ENCODE assay signal across 29 cellular contexts in the genomic region with DNA sequence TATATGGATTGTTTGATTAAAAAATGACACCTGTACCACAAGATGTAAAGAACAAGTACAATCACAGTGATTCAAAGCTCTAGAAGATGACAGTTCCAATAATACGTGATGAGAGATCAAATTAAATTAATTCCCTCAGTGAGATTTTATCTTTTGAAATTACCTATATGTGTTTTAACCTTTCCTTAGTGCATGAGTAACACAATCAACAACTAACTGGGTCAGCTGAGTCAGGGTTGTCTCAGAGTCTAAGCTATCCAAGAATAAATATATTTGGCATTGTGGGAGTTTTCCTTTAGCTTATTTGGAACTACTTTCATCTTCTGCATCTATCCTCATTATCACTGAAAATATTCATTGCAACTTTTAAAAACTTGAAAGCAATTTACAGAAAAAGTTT.
A peak's percentile ranks its signal among the peaks of the same experiment; 100 is the strongest.
DNase-seq lines count a peak whose midpoint lies in the region; ATAC-seq, FAIRE-seq and TF ChIP-seq lines count a peak whose summit lies in the region.
"Had no signal": no experiment of that assay in that cellular context is flagged by ENCODE, and none has a peak within 500 bp of the region (broad histone marks: within the 10 kb centered on the region; RNA-seq: fewer than 3 reads in every experiment).

No MANE protein-coding gene starts in this region.

- H3K9me3 ChIP-seq in PC-3 (ENCODE audit: low read length) (no peaks in the 10 kb centered on the region), endothelial cell of umbilical vein (replicated peaks; ENCODE audit: control insufficient read depth, insufficient read depth, low read length) (no peaks in the 10 kb centered on the region)
- H3K9me3 ChIP-seq: ascending aorta, right atrium auricular region had no signal

- CTCF ChIA-PET in PC-3 (lab: Charles Lee) = no interaction called here
- CTCF ChIA-PET in endothelial cell of umbilical vein (lab: Charles Lee) = interaction anchor here (0.7 to 2.6 kb wide), 4 partner anchors 64 to 163 kb away, joined by 3 to 8 read pairs (median 3); partner anchors contain the start of gene WDFY3

- peak overlapping the region; percentile 70 for H3K4me2 ChIP-seq in PC-3 (ENCODE audit: low read length)
- peak overlapping the region; percentile 59 for H3K4me2 ChIP-seq in endothelial cell of umbilical vein (ENCODE audit: insufficient read depth, low read length)

- ATAC-seq in PC-3 (peak; percentile 81), GM18519 (IDR thresholded peaks at IDR 0.05; ENCODE audit: low FRiP score, unreplicated experiment) (no peak)
- ATAC-seq: activated T-cell treated with anti-CD3 and anti-CD28 coated beads, Interleukin-2, amount 50 U/mL, for 4 hours had no signal

- H3K4me3 ChIP-seq in AG10803 (ENCODE audit: low read length) (no peak overlapping the region), PC-3 (ENCODE audit: low read length) (peak overlapping the region; percentile 33; the same call in 1 of the 2 replicates), endothelial cell of umbilical vein (replicated peaks in 1 of 3; ENCODE audit: insufficient read depth in 1 of 3, low read depth in 1 of 3, low read length in 3 of 3) (no peak overlapping the region)
- H3K4me3 ChIP-seq: ascending aorta, right atrium auricular region had no signal

- H3K4me1 ChIP-seq in PC-3 (ENCODE audit: insufficient read depth, low read length) = peaks cover 33% of the 10 kb centered on the region
- H3K4me1 ChIP-seq in endothelial cell of umbilical vein (ENCODE audit: control insufficient read depth, extremely low read depth, insufficient read depth, low read length) = peaks cover 47% of the 10 kb centered on the region
- H3K4me1 ChIP-seq: ascending aorta, right atrium auricular region had no signal

- no peaks in the 10 kb centered on the region for H3K9me1 ChIP-seq in endothelial cell of umbilical vein (replicated peaks; ENCODE audit: control insufficient read depth, extremely low read depth, insufficient read depth, low read length)

- DNase-seq in AG10803 (ENCODE audit: low read depth) (peak; percentile 2), PC-3 (peak; percentile 67), endothelial cell of umbilical vein (ENCODE audit: low read depth, low spot score) (peak; percentile 49), kidney tubule cell (ENCODE audit: low spot score) (peak; percentile 16), kidney glomerular epithelial cell (lab: John Stamatoyannopoulos, UW) (no peak), islet precursor cell (no peak), Kasumi-1 (lab: John Stamatoyannopoulos, UW) (no peak)
- DNase-seq: activated CD4-positive, alpha-beta T cell treated with anti-CD3 and anti-CD28 coated beads for 1 hour; activated CD8-positive, alpha-beta memory T cell treated with anti-CD3 and anti-CD28 coated beads for 24 hours; activated naive CD4-positive, alpha-beta T cell treated with Interleukin-2 at 50 U/mL for 16 hours; activated T-cell treated with anti-CD3 and anti-CD28 coated beads, Interleukin-2, amount 50 U/mL, for 4 hours; COR-L47; DMS79; endodermal cell; Karpas-422; NCI-H1092; NCI-H2029; NCI-H345; SIG-M5; stimulated activated CD4-positive, alpha-beta T cell treated with anti-CD3 and anti-CD28 coated beads, Interleukin-15, amount 100 ng/mL, for 24 hours; T-helper 1 cell had no signal

- dilution Hi-C loops in endothelial cell of umbilical vein (cut with MboI; ENCODE audit: extremely low pct_ligation_motif_present, low sequenced_read_pairs) = no loop called here

- BruUV-seq in PC-3 (replicated peaks; lab: Mats Ljungman, UMichigan) (no TSS peak), endothelial cell of umbilical vein (replicated peaks; lab: Mats Ljungman, UMichigan) (no TSS peak)

- H4K20me1 ChIP-seq in PC-3 (ENCODE audit: low read length) (0 out of 2 replicates have a peak, but pooled peaks cover 9% of the 10 kb centered on the region), endothelial cell of umbilical vein (replicated peaks; ENCODE audit: control insufficient read depth, extremely low read depth, insufficient read depth, low read length) (no peaks in the 10 kb centered on the region)

- no peaks in the 10 kb centered on the region for H3K27me3 ChIP-seq in PC-3 (ENCODE audit: low read length)
- no peaks in the 10 kb centered on the region for H3K27me3 ChIP-seq in endothelial cell of umbilical vein (ENCODE audit: control insufficient read depth in 2 of 2, insufficient read depth in 2 of 2, low read length in 2 of 2)
- H3K27me3 ChIP-seq: ascending aorta, right atrium auricular region had no signal

- POLR2A ChIA-PET in PC-3 (lab: Charles Lee; ENCODE audit: unreplicated experiment) (no interaction called here), endothelial cell of umbilical vein (lab: Charles Lee) (no interaction called here)

- no peak overlapping the region for H2AFZ ChIP-seq in PC-3 (ENCODE audit: low read length)
- H2AFZ ChIP-seq in endothelial cell of umbilical vein (ENCODE audit: low read depth, low read length) = no peak overlapping the region

- no peaks in the 10 kb centered on the region for H3F3A ChIP-seq in PC-3 (ENCODE audit: low read length, unreplicated experiment)

- H3K36me3 ChIP-seq in PC-3 (ENCODE audit: low read depth, low read length) (peaks cover 5% of the 10 kb centered on the region; the same call in 1 of the 2 replicates), endothelial cell of umbilical vein (ENCODE audit: control insufficient read depth in 2 of 2, extremely low read depth in 1 of 2, insufficient read depth in 2 of 2, low read length in 2 of 2) (peaks cover 0 to under 1% of the 10 kb centered on the region in 2 experiments)

- intact Hi-C loops in PC-3 (cut with micrococcal nuclease) = loop anchor here (5.0 kb wide), 1 partner anchor 164 kb away; the partner anchor contains the start of gene WDFY3
- intact Hi-C loops in endothelial cell of umbilical vein (cut with micrococcal nuclease) = loop anchor here (1.0 kb wide), 1 partner anchor 9 kb away; no protein-coding TSS in a partner anchor

- no peaks in the 10 kb centered on the region for H3K9me2 ChIP-seq in PC-3 (replicated peaks; ENCODE audit: low read length)

- TF ChIP-seq POLR2A in endothelial cell of umbilical vein (IDR thresholded peaks at IDR 0.05; ENCODE audit: low read depth, low read length) = no peak

- no peak for FAIRE-seq in endothelial cell of umbilical vein (lab: Jason Lieb, UNC)
- FAIRE-seq: A204.1, colon, frontal cortex, GM12892, TTC549 had no signal

- TF ChIP-seq CTCF in AG10803 (conservative IDR thresholded peaks at IDR 0.05; ENCODE audit: low read length) = no peak
- no peak for TF ChIP-seq CTCF in PC-3 (conservative IDR thresholded peaks at IDR 0.05; ENCODE audit: low read depth, low read length)
- no peak for TF ChIP-seq CTCF in endothelial cell of umbilical vein (IDR thresholded peaks at IDR 0.05; ENCODE audit: extremely low read depth in 1 of 2, insufficient read depth in 1 of 2, low read depth in 1 of 2, low read length in 2 of 2)

- H3K27ac ChIP-seq in PC-3 (ENCODE audit: low read length) (peak overlapping the region; percentile 72), endothelial cell of umbilical vein (ENCODE audit: insufficient read depth, low read depth, low read length) (peak overlapping the region; percentile 38)
- H3K27ac ChIP-seq: right atrium auricular region had no signal

- H3K9ac ChIP-seq in PC-3 (ENCODE audit: low read length) (no peak overlapping the region), endothelial cell of umbilical vein (replicated peaks; ENCODE audit: extremely low read depth, insufficient read depth, low read length) (no peak overlapping the region)

- no peaks in the 10 kb centered on the region for H3K79me2 ChIP-seq in PC-3 (ENCODE audit: low read length)
- H3K79me2 ChIP-seq in endothelial cell of umbilical vein (ENCODE audit: control insufficient read depth, insufficient read depth, low read length) = peaks cover 6% of the 10 kb centered on the region

TF ChIP-seq in endothelial cell of umbilical vein, 7 proteins besides CTCF, POLR2A, EP300 and RAD21:
- peak; percentile 69 for TF ChIP-seq GATA2 (IDR thresholded peaks at IDR 0.05; ENCODE audit: insufficient read depth, insufficient read length, low read depth, low read length)
- TF ChIP-seq EZH2 (IDR thresholded peaks at IDR 0.05; ENCODE audit: borderline replicate concordance, low read depth, low read length, severe bottlenecking) = no peak
- TF ChIP-seq MYC (IDR thresholded peaks at IDR 0.05; ENCODE audit: low read depth, low read length) = no peak
- no peak for TF ChIP-seq MAX (IDR thresholded peaks at IDR 0.05; ENCODE audit: insufficient read depth, insufficient read length)
- TF ChIP-seq FOS (IDR thresholded peaks at IDR 0.05; ENCODE audit: borderline replicate concordance, insufficient read depth, low read length) = peak; percentile 53
TF ChIP-seq in endothelial cell of umbilical vein: peak in this region for 2.

Comparison
In these comparisons a context has a peak if more than half of its experiments do, and no peak if none do; other contexts are left out.
1. DNase-seq: peak in AG10803 (single experiment), PC-3 (single experiment), endothelial cell of umbilical vein (single experiment) and kidney tubule cell (single experiment); none in kidney glomerular epithelial cell (single experiment), islet precursor cell (single experiment) and Kasumi-1 (0 of 2).